Comparison of ENCODE assay signal across 16 cellular contexts in the genomic region with DNA sequence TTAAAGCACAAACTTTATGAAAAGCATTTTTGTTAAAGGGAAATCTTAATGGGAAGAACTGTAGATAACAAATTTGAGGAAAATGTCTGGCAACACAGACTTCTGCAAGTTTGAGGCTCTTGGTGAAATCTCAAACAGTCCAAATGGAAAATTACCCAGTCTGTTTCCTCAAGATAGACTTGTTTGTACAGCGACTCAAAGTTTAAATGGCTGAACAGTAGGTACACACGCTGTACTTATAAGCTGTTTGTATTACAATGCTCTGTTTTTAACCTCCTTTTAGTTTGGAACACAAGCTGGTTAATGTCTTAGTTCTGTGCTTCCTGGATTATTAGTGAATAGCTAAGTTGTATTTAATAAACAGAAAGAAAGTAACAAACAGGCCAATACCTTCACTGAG.
DNase-seq lines count a peak whose midpoint lies in the region; ATAC-seq, FAIRE-seq and TF ChIP-seq lines count a peak whose summit lies in the region.
"Had no signal": no experiment of that assay in that cellular context is flagged by ENCODE, and none has a peak within 500 bp of the region (broad histone marks: within the 10 kb centered on the region; RNA-seq: fewer than 3 reads in every experiment).

No MANE protein-coding gene starts in this region.

- H3K4me3 ChIP-seq in small intestine (ENCODE audit: low read depth in 1 of 2, low read length in 2 of 2) = no peak overlapping the region
- no peak overlapping the region for H3K4me3 ChIP-seq in neural progenitor cell

- no peaks in the 10 kb centered on the region for H3K79me2 ChIP-seq in neural progenitor cell (ENCODE audit: low read depth)

- H3K4me2 ChIP-seq in neural progenitor cell = no peak overlapping the region

- H2AFZ ChIP-seq in neural progenitor cell (replicated peaks) = no peak overlapping the region

- FAIRE-seq in small intestine (lab: Jason Lieb, UNC) = no peak
- FAIRE-seq: D721Med, keratinocyte had no signal

- DNase-seq in LoVo (ENCODE audit: low spot score) = peak; percentile 28
- DNase-seq in chondrocyte (ENCODE audit: low spot score) = no peak
- DNase-seq in iris pigment epithelial cell (ENCODE audit: low read depth) = peak; percentile 27
- DNase-seq in small intestine = peak; percentile 20
- DNase-seq in neural progenitor cell (ENCODE audit: low spot score) = no peak
- DNase-seq in naive thymus-derived CD8-positive, alpha-beta T cell = no peak
- DNase-seq in NCI-H1092 treated with DMSO at 0.1 percent for 48 hours (lab: John Stamatoyannopoulos, UW) = no peak
- DNase-seq: activated CD4-positive, CD25-positive, alpha-beta regulatory T cell; activated CD8-positive, alpha-beta memory T cell treated with anti-CD3 and anti-CD28 coated beads, Interleukin-2, amount 50 U/mL, for 48 hours; activated naive CD8-positive, alpha-beta T cell treated with anti-CD3 and anti-CD28 coated beads for 36 hours; foreskin melanocyte; H7 had no signal

- H3K4me1 Mint-ChIP-seq in chondrocyte (ENCODE audit: low read depth) (peaks cover 58% of the 10 kb centered on the region), neural progenitor cell (peaks cover 16% of the 10 kb centered on the region)
- peaks cover 0 to 6% (median 0%) of the 10 kb centered on the region in 4 donors for H3K4me1 Mint-ChIP-seq in naive thymus-derived CD8-positive, alpha-beta T cell

- H3K4me1 ChIP-seq in small intestine (ENCODE audit: control insufficient read depth in 2 of 2, insufficient read depth in 1 of 2, low read depth in 1 of 2, low read length in 1 of 2) (no peaks in the 10 kb centered on the region), neural progenitor cell (peaks cover 25% of the 10 kb centered on the region)

- WGBS in small intestine, 3 donors = 11 to 15% (median 12%) methylated on average over 2 of the region's 2 CpGs

- H3K27ac ChIP-seq in small intestine (ENCODE audit: low read depth in 1 of 2, low read length in 1 of 2) (no peak overlapping the region), neural progenitor cell (no peak overlapping the region)

- H3K36me3 Mint-ChIP-seq in chondrocyte (ENCODE audit: low read depth) (no peaks in the 10 kb centered on the region), neural progenitor cell (peaks cover 8% of the 10 kb centered on the region)
- H3K36me3 Mint-ChIP-seq in naive thymus-derived CD8-positive, alpha-beta T cell = peaks cover 0 to 8% (median 0%) of the 10 kb centered on the region in 3 donors

- H3K27me3 Mint-ChIP-seq in chondrocyte (ENCODE audit: low read depth) (no peaks in the 10 kb centered on the region), neural progenitor cell (ENCODE audit: insufficient read depth, low read depth) (peaks cover 4% of the 10 kb centered on the region)
- H3K27me3 Mint-ChIP-seq in naive thymus-derived CD8-positive, alpha-beta T cell = peaks cover 0 to 1% (median 0%) of the 10 kb centered on the region in 5 donors

- H3K36me3 ChIP-seq in small intestine (ENCODE audit: control insufficient read depth in 2 of 2, insufficient read depth in 2 of 2, low read length in 2 of 2) = no peaks in the 10 kb centered on the region
- H3K36me3 ChIP-seq in neural progenitor cell = no peaks in the 10 kb centered on the region

- H3K27ac Mint-ChIP-seq in chondrocyte (ENCODE audit: unreplicated experiment) (peak overlapping the region; percentile 83), neural progenitor cell (no peak overlapping the region)
- no peak overlapping the region for H3K27ac Mint-ChIP-seq in naive thymus-derived CD8-positive, alpha-beta T cell
- H3K27ac Mint-ChIP-seq: activated naive CD8-positive, alpha-beta T cell treated with anti-CD3 and anti-CD28 coated beads for 36 hours had no signal

- no peaks in the 10 kb centered on the region for H3K9me3 ChIP-seq in small intestine (ENCODE audit: control insufficient read depth, low read depth)
- no peaks in the 10 kb centered on the region for H3K9me3 ChIP-seq in neural progenitor cell (ENCODE audit: low read depth)

- TF ChIP-seq CTCF in chondrocyte (IDR thresholded peaks at IDR 0.05) = no peak
- no peak for TF ChIP-seq CTCF in neural progenitor cell (IDR thresholded peaks at IDR 0.05)

- no peaks in the 10 kb centered on the region for H4K20me1 ChIP-seq in neural progenitor cell (ENCODE audit: low read depth)

- H3K9me3 Mint-ChIP-seq in chondrocyte (ENCODE audit: low read depth) = peaks cover 4% of the 10 kb centered on the region
- no peaks in the 10 kb centered on the region for H3K9me3 Mint-ChIP-seq in neural progenitor cell
- H3K9me3 Mint-ChIP-seq in naive thymus-derived CD8-positive, alpha-beta T cell = peaks cover 0 to 8% (median 0%) of the 10 kb centered on the region in 9 donors
- H3K9me3 Mint-ChIP-seq: nephron had no signal

- H3K27me3 ChIP-seq in small intestine (ENCODE audit: control insufficient read depth in 2 of 2, insufficient read depth in 2 of 2, low read length in 2 of 2) (no peaks in the 10 kb centered on the region), neural progenitor cell (no peaks in the 10 kb centered on the region)

- no peak overlapping the region for H3K9ac ChIP-seq in neural progenitor cell

- no peaks in the 10 kb centered on the region for H3F3A ChIP-seq in neural progenitor cell (ENCODE audit: low read depth)

- POLR2A ChIA-PET in naive thymus-derived CD8-positive, alpha-beta T cell (lab: Charles Lee) = no interaction called here

- H3K4me3 Mint-ChIP-seq in chondrocyte (ENCODE audit: unreplicated experiment) (no peak overlapping the region), neural progenitor cell (no peak overlapping the region)
- no peak overlapping the region for H3K4me3 Mint-ChIP-seq in naive thymus-derived CD8-positive, alpha-beta T cell
- H3K4me3 Mint-ChIP-seq: activated naive CD8-positive, alpha-beta T cell treated with anti-CD3 and anti-CD28 coated beads for 36 hours; nephron had no signal

- ATAC-seq in GM18873 (IDR thresholded peaks at IDR 0.05; ENCODE audit: low FRiP score, unreplicated experiment) = no peak
- ATAC-seq in naive thymus-derived CD8-positive, alpha-beta T cell = no peak

Comparison
In these comparisons a context has a peak if more than half of its experiments do, and no peak if none do; other contexts are left out.
1. DNase-seq: peak in LoVo (single experiment), iris pigment epithelial cell (single experiment) and small intestine (single experiment); none in chondrocyte (single experiment), neural progenitor cell (single experiment), naive thymus-derived CD8-positive, alpha-beta T cell (0 of 10) and NCI-H1092 treated with DMSO at 0.1 percent for 48 hours (single experiment).